Comparison of ENCODE assay signal across 17 cellular contexts in genomic region chr1:159092398-159092760, GRCh38. TPM values are rescaled to one million over a fixed set of nuclear protein-coding genes. Genes with fewer than 3 reads are reported as not detected.
DNase-seq lines count a peak whose midpoint lies in the region; ATAC-seq and TF ChIP-seq lines count a peak whose summit lies in the region.
"Had no signal": no experiment of that assay in that cellular context is flagged by ENCODE, and none has a peak within 500 bp of the region (broad histone marks: within the 10 kb centered on the region; RNA-seq: fewer than 3 reads in every experiment).

No MANE protein-coding gene starts in this region.

- H3K27me3 ChIP-seq in GM23248 (replicated peaks; ENCODE audit: insufficient read depth) (no peaks in the 10 kb centered on the region), mesenchymal stem cell (ENCODE audit: control insufficient read depth in 1 of 2, insufficient read depth in 1 of 2, low read length in 2 of 2) (no peaks in the 10 kb centered on the region)
- H3K27me3 ChIP-seq: dorsolateral prefrontal cortex, tibial artery had no signal

- in situ Hi-C loops in GM23248 (cut with MboI): no loop called here

- H3K4me1 Mint-ChIP-seq in CD14-positive monocyte: peaks cover 58% of the 10 kb centered on the region
- H3K4me1 Mint-ChIP-seq: WTC11 had no signal

- no peak overlapping the region for H3K9ac ChIP-seq in GM23248
- H3K9ac ChIP-seq in mesenchymal stem cell (ENCODE audit: low read length): peak overlapping the region; percentile 28

- no peak overlapping the region for H2BK15ac ChIP-seq in mesenchymal stem cell (ENCODE audit: low read depth, poor library complexity, severe bottlenecking)

- peaks cover 0 to 3% (median 0%) of the 10 kb centered on the region in 7 donors for H3K9me3 Mint-ChIP-seq in CD14-positive monocyte
- H3K9me3 Mint-ChIP-seq: naive thymus-derived CD8-positive, alpha-beta T cell; WTC11 had no signal

- H2BK5ac ChIP-seq in mesenchymal stem cell (ENCODE audit: low read depth, low read length, poor library complexity, severe bottlenecking): no peak overlapping the region

- H2BK12ac ChIP-seq in mesenchymal stem cell (ENCODE audit: low read length in 2 of 2): peak overlapping the region in 1 of 2 experiments; percentile 12

- 48 to 62% methylated on average over 3 of the region's 3 CpGs for WGBS in GM23248 (ENCODE audit: low coverage in 1 of 2, low lambda C conversion rate in 2 of 2, missing lambda C conversion rate in 2 of 2), 2 experiments
- 36% methylated on average over 2 of the region's 3 CpGs for WGBS in mesenchymal stem cell

- no peak overlapping the region for H3K14ac ChIP-seq in mesenchymal stem cell (ENCODE audit: low read length in 2 of 2)

- peaks cover 0 to 2% (median 1%) of the 10 kb centered on the region in 3 donors for H3K27me3 Mint-ChIP-seq in CD14-positive monocyte (ENCODE audit: low read depth in 3 of 3)

- H4K8ac ChIP-seq in mesenchymal stem cell (ENCODE audit: low read length): peak overlapping the region; percentile 56

- peak overlapping the region; percentile 35; the same call in 1 of the 2 replicates for H3K4me3 ChIP-seq in GM23248
- no peak overlapping the region for H3K4me3 ChIP-seq in mesenchymal stem cell (ENCODE audit: insufficient read depth in 1 of 2, low read depth in 1 of 2, low read length in 2 of 2)
- H3K4me3 ChIP-seq: dorsolateral prefrontal cortex, tibial artery had no signal

- ATAC-seq in HG03457 (IDR thresholded peaks at IDR 0.05; ENCODE audit: unreplicated experiment): no peak
- ATAC-seq: naive thymus-derived CD8-positive, alpha-beta T cell; WTC11 had no signal

- no peak overlapping the region for H2BK120ac ChIP-seq in mesenchymal stem cell (ENCODE audit: low read depth, low read length)

- no peaks in the 10 kb centered on the region for H4K20me1 ChIP-seq in GM23248 (ENCODE audit: insufficient read depth)

- H3K4me2 ChIP-seq in GM23248 (ENCODE audit: unreplicated experiment) (peak overlapping the region; percentile 16), mesenchymal stem cell (ENCODE audit: low read length, poor library complexity, severe bottlenecking) (no peak overlapping the region)

- H3K36me3 ChIP-seq in GM23248 (ENCODE audit: low read depth): no peaks in the 10 kb centered on the region
- no peaks in the 10 kb centered on the region for H3K36me3 ChIP-seq in mesenchymal stem cell (ENCODE audit: control insufficient read depth in 1 of 2, insufficient read depth in 2 of 2, low read depth in 1 of 2, low read length in 2 of 2)
- H3K36me3 ChIP-seq: tibial artery had no signal

- H3K18ac ChIP-seq in mesenchymal stem cell (ENCODE audit: low read depth in 1 of 2, low read length in 2 of 2): peak overlapping the region in 1 of 2 experiments; percentile 11

- H3K79me1 ChIP-seq in mesenchymal stem cell (replicated peaks; ENCODE audit: low read length, poor library complexity, severe bottlenecking): no peaks in the 10 kb centered on the region

- no peak overlapping the region for H3K23ac ChIP-seq in mesenchymal stem cell (ENCODE audit: low read length in 2 of 2)

- TF ChIP-seq CTCF in CD14-positive monocyte (IDR thresholded peaks at IDR 0.05): no peak

- H3K4me1 ChIP-seq in GM23248 (ENCODE audit: insufficient read depth) (peaks cover 55% of the 10 kb centered on the region), mesenchymal stem cell (ENCODE audit: control insufficient read depth, insufficient read depth, low read depth, low read length) (no peaks in the 10 kb centered on the region)
- H3K4me1 ChIP-seq: tibial artery had no signal

- peak overlapping the region in 1 of 2 donors; percentile 78 for H3K4me3 Mint-ChIP-seq in CD14-positive monocyte
- H3K4me3 Mint-ChIP-seq: naive thymus-derived CD8-positive, alpha-beta T cell; WTC11 had no signal

- peak overlapping the region; percentile 95 to 99 (median 97) for H3K27ac Mint-ChIP-seq in CD14-positive monocyte
- H3K27ac Mint-ChIP-seq: WTC11 had no signal

- peak overlapping the region; percentile 20 for H4K91ac ChIP-seq in mesenchymal stem cell (ENCODE audit: low read length)

- peak overlapping the region; percentile 78 for H3K27ac ChIP-seq in GM23248
- peak overlapping the region; percentile 75 for H3K27ac ChIP-seq in angular gyrus (ENCODE audit: low read depth, low read length)
- no peak overlapping the region for H3K27ac ChIP-seq in mesenchymal stem cell (ENCODE audit: low read length, poor library complexity, severe bottlenecking)
- H3K27ac ChIP-seq: tibial artery had no signal

- DNase-seq in CD14-positive monocyte (ENCODE audit: low spot score) (no peak), GM23248 (peak; percentile 4), mesenchymal stem cell (no peak), nucleus accumbens (lab: John Stamatoyannopoulos, UW) (no peak), NCI-H345 treated with DMSO at 0.1 percent for 48 hours (lab: John Stamatoyannopoulos, UW; ENCODE audit: unreplicated experiment) (no peak)
- DNase-seq: activated naive CD4-positive, alpha-beta T cell treated with anti-CD3 and anti-CD28 coated beads, Interleukin-2, amount 50 U/mL, for 16 hours; DMS79 treated with DMSO at 0.1 percent for 48 hours; dorsolateral prefrontal cortex; naive thymus-derived CD8-positive, alpha-beta T cell; NCI-H748 treated with DMSO at 0.1 percent for 48 hours; RPMI8226; stimulated activated CD4-positive, alpha-beta T cell treated with anti-CD3 and anti-CD28 coated beads, Interleukin-12 subunit alpha, Interleukin-12 subunit beta, amount 100 ng/mL, for 4 hours; tibial artery had no signal

- H2AFZ ChIP-seq in GM23248 (0 out of 2 replicates have a peak overlapping the region, but pooled peaks have one; percentile 24), mesenchymal stem cell (ENCODE audit: low read depth, low read length) (no peak overlapping the region)

- no peak overlapping the region for H3K4ac ChIP-seq in mesenchymal stem cell (ENCODE audit: low read depth in 1 of 2, low read length in 2 of 2)

- no peaks in the 10 kb centered on the region for H3K9me2 ChIP-seq in GM23248 (ENCODE audit: insufficient read depth)

- peaks cover 47% of the 10 kb centered on the region for H3F3A ChIP-seq in GM23248 (ENCODE audit: insufficient read depth)

- intact Hi-C loops in CD14-positive monocyte (cut with micrococcal nuclease): no loop called here

- H3K79me2 ChIP-seq in GM23248 (ENCODE audit: insufficient read depth): no peaks in the 10 kb centered on the region

- peaks cover 0 to 3% of the 10 kb centered on the region in 2 donors for H3K36me3 Mint-ChIP-seq in CD14-positive monocyte
- H3K36me3 Mint-ChIP-seq: naive thymus-derived CD8-positive, alpha-beta T cell; WTC11 had no signal

- H3K9me3 ChIP-seq in GM23248 (ENCODE audit: low read depth) (no peaks in the 10 kb centered on the region), mesenchymal stem cell (ENCODE audit: control insufficient read depth, low read length) (no peaks in the 10 kb centered on the region)
- H3K9me3 ChIP-seq: tibial artery had no signal

- no peak overlapping the region for H2AK5ac ChIP-seq in mesenchymal stem cell (ENCODE audit: low read length, severe bottlenecking)

RNA-seq across cellular contexts. Expression of gene AIM2, which starts 15.8 kb away (rescaled TPM):
- polyA plus RNA-seq in CD14-positive monocyte: 1 to 10 TPM; 9.0 to 9.8 TPM
- total RNA-seq in GM23248 (2014; rRNA removed; shearing (Covaris generic)): 1.3 TPM in 2 replicates
- polyA plus RNA-seq in GM23248 (2016; fragmentation: Nextera tagmentation; extraction: Ambion mirVana): 2.5 and 2.6 TPM in 2 replicates
- polyA plus RNA-seq in mesenchymal stem cell (2013, experiment 1 of 2): 0.08 TPM
- 0.18 TPM for polyA plus RNA-seq in mesenchymal stem cell (2013, experiment 2 of 2)
- total RNA-seq: pulmonary artery endothelial cell had no signal
